Comparison of ENCODE assay signal across 8 cellular contexts in the genomic region with DNA sequence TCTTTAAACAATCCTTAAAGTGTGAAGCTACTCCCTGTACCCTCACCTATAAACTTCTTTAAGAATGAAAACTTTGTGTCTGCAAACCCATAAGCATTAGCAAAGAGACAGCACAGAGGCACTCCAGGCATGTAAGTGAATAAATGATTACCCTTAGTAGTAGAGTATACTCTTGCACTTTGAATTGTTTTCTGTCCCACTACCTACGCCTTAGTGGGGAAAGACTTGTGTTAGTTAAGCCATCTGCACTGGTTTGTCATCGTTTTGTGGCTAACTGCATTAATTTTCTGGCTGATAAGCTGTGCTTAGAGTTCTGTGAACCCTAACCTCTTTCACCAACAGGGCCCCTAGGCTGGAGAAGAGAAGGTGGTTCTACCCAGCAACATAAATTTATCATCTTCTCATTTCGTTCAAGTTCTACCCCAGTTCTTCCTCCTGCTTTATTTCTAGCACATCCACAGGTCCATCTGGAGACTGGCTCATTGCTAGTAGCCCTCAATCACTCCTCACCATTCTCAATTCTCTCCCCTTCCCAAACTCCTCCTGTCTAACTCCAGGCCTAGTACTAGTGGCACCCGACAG. TPM values are rescaled to one million over a fixed set of nuclear protein-coding genes. Genes with fewer than 3 reads are reported as not detected.
DNase-seq lines count a peak whose midpoint lies in the region; ATAC-seq and TF ChIP-seq lines count a peak whose summit lies in the region.

No MANE protein-coding gene starts in this region.

- intact Hi-C loops in CD8-positive, alpha-beta T cell (cut with DNase I, micrococcal nuclease), result loop anchor here (1.0 to 10.0 kb wide), 3 partner anchors 119 to 474 kb away; partner anchors contain the start of genes ANKRD39 (in 1 of the 2), CIAO1 (in 1 of the 2) and TMEM127 (in 1 of the 2)

- H3K27me3 ChIP-seq in CD8-positive, alpha-beta T cell (ENCODE audit: insufficient read depth, low read length), result no peaks in the 10 kb centered on the region

- H3K27ac ChIP-seq in CD8-positive, alpha-beta T cell (ENCODE audit: low read depth, low read length), result peak overlapping the region; percentile 46
- peak overlapping the region; percentile 13 for H3K27ac ChIP-seq in epithelial cell of prostate

- no peaks in the 10 kb centered on the region for H3K27me3 Mint-ChIP-seq in CD8-positive, alpha-beta T cell (ENCODE audit: low read depth)
- H3K27me3 Mint-ChIP-seq in osteocyte (ENCODE audit: unreplicated experiment), result peaks cover 2% of the 10 kb centered on the region

- no peaks in the 10 kb centered on the region for H3K9me3 Mint-ChIP-seq in CD8-positive, alpha-beta T cell
- no peaks in the 10 kb centered on the region for H3K9me3 Mint-ChIP-seq in osteocyte (ENCODE audit: unreplicated experiment)

- ATAC-seq in CD8-positive, alpha-beta T cell, result no peak

- peaks cover 31% of the 10 kb centered on the region for H3K36me3 Mint-ChIP-seq in CD8-positive, alpha-beta T cell
- peaks cover 9% of the 10 kb centered on the region for H3K36me3 Mint-ChIP-seq in osteocyte (ENCODE audit: unreplicated experiment)

- H3K4me3 ChIP-seq in CD8-positive, alpha-beta T cell (ENCODE audit: low read depth, low read length), result peak overlapping the region; percentile 60

- CTCF ChIA-PET in CD8-positive, alpha-beta T cell (lab: Charles Lee), result interaction anchor here (1.4 kb wide), 1 partner anchor 20 kb away, joined by 3 read pairs; no protein-coding TSS in a partner anchor

- no peak for TF ChIP-seq CTCF in CD8-positive, alpha-beta T cell (IDR thresholded peaks at IDR 0.05)
- no peak for TF ChIP-seq CTCF in osteocyte (IDR thresholded peaks at IDR 0.05)

- no peaks in the 10 kb centered on the region for H3K9me3 ChIP-seq in CD8-positive, alpha-beta T cell (ENCODE audit: low read length)

- POLR2A ChIA-PET in CD8-positive, alpha-beta T cell (lab: Charles Lee), result no interaction called here

- H3K4me1 Mint-ChIP-seq in CD8-positive, alpha-beta T cell (ENCODE audit: low read depth), result peaks cover 38% of the 10 kb centered on the region
- peaks cover 26% of the 10 kb centered on the region for H3K4me1 Mint-ChIP-seq in osteocyte (ENCODE audit: unreplicated experiment)

- no peak for DNase-seq in CD8-positive, alpha-beta T cell
- DNase-seq in OCI-M1 (lab: John Stamatoyannopoulos, UW) (peak; percentile 37), epithelial cell of prostate (ENCODE audit: low read depth, low spot score) (no peak), osteocyte (ENCODE audit: extremely low spot score, unreplicated experiment) (no peak), HPDE6-E6E7 (ENCODE audit: extremely low spot score) (no peak), NCI-H2107 treated with DMSO at 0.1 percent for 48 hours (lab: John Stamatoyannopoulos, UW; ENCODE audit: unreplicated experiment) (no peak), DMS53 treated with DMSO at 0.1 percent for 48 hours (lab: John Stamatoyannopoulos, UW; ENCODE audit: unreplicated experiment) (no peak), HuH-7 (ENCODE audit: low spot score) (no peak)

- peak overlapping the region; percentile 97 for H3K4me3 Mint-ChIP-seq in CD8-positive, alpha-beta T cell
- peak overlapping the region; percentile 98 for H3K4me3 Mint-ChIP-seq in osteocyte (ENCODE audit: unreplicated experiment)

- peak overlapping the region; percentile 91 for H3K27ac Mint-ChIP-seq in CD8-positive, alpha-beta T cell
- peak overlapping the region; percentile 94 for H3K27ac Mint-ChIP-seq in osteocyte (ENCODE audit: unreplicated experiment)

- peaks cover 13% of the 10 kb centered on the region for H3K4me1 ChIP-seq in CD8-positive, alpha-beta T cell (ENCODE audit: insufficient read depth, low read length)

- H3K36me3 ChIP-seq in CD8-positive, alpha-beta T cell (ENCODE audit: insufficient read depth, low read length), result peaks cover 4% of the 10 kb centered on the region

RNA-seq across cellular contexts. Expression of gene LMAN2L, which starts 0.7 kb away (rescaled TPM):
- 1 to 10 TPM; 1.1 to 1.7 TPM for total RNA-seq in CD8-positive, alpha-beta T cell
- total RNA-seq in osteocyte, result 19.2 and 21.2 TPM in 2 replicates

RNA-seq across cellular contexts. Expression of gene CNNM4, which starts 21.6 kb away (rescaled TPM):
- 1 to 10 TPM; 6.7 to 8.3 TPM for total RNA-seq in CD8-positive, alpha-beta T cell
- 7.6 and 8.0 TPM in 2 replicates for total RNA-seq in osteocyte
